ENCODE assay signal across 5 cellular contexts in the genomic region with DNA sequence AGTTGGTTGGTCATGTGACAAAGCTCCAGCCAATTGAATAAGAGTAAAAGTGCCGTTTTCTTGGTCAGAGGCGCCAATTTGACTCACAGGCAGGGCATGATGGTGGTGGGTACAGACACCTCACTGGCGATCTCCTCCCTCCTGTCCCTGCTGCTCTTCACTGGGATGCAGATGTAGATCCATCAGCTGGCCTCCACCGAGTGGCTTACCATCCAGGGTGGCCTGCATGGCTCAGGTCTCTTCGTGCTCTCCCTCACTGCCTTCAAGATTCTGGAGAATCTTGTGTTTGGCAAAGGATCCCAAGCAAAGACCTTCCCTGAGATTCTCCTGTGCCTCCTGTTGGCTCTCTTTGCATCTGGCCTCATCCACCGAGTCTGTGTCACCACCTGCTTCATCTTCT. TPM values are rescaled to one million over a fixed set of nuclear protein-coding genes. Genes with fewer than 3 reads are reported as not detected.
"Had no signal": no experiment of that assay in that cellular context is flagged by ENCODE, and none has a peak within 500 bp of the region (broad histone marks: within the 10 kb centered on the region; RNA-seq: fewer than 3 reads in every experiment).

No MANE protein-coding gene starts in this region.

- H3K4me1 Mint-ChIP-seq: GM23338 had no signal

- DNase-seq: H9, HCEC 1CT, IMR-90 had no signal

- ATAC-seq: GM23338 had no signal

- H3K4me3 Mint-ChIP-seq: GM23338, H9 had no signal

- H3K27ac Mint-ChIP-seq: GM23338, H9 had no signal

- H3K4me2 ChIP-seq: GM23338 had no signal

- H3K4me3 ChIP-seq: GM23338 had no signal

- H2AFZ ChIP-seq: GM23338 had no signal

RNA-seq across cellular contexts. Expression of a gene that starts 12.9 kb away (rescaled TPM):
- total RNA-seq: H9, HT-29, IMR-90 had no signal

RNA-seq across cellular contexts. Expression of a gene that starts 54.9 kb away (rescaled TPM):
- total RNA-seq: HT-29, IMR-90 had no signal
